13 cellular contexts compared by ENCODE assay signal in the genomic region with DNA sequence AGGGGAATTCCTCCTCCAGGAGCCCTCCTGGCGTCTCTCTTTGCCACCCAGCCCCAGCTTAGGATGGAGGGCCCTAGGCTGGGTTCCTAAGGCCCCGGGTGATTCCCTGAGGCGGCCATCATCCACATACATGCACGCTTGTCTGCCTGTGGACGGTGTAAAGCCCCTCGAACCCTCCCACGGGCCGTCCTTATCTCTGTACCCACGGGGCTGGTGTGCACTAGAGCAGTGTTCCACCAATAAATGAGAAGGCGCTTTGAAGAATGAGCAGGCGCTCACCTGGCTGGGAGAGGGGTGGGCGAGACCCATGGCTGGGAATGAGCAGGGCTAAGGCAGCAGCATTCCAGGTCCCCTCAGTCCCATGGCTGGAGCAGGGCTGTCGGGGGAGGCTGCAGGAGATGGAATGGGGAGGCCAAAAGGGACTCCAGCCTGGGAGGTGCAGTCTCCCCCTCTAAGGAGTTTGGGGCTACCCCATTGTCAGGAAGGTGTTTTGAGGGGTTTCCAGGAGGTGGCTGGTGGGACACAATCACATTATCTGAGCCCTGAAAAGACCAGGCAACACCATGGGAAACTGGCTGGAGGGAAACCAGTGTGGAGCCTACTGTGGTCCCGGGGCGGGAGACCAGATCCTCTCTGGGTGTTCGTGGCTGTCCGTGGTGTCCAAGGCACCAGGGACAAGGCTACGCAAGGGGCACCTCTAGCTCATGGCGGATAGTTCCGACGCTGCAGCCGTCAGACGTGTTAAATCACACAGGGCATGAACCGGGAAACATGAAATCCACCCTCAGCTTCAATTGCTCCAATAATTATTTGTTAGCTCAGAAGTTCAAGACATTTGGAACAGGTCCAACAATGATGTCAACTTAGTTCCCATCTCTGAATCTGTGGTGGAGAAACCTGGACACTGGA.
DNase-seq lines count a peak whose midpoint lies in the region; ATAC-seq and TF ChIP-seq lines count a peak whose summit lies in the region.
"Had no signal": no experiment of that assay in that cellular context is flagged by ENCODE, and none has a peak within 500 bp of the region (broad histone marks: within the 10 kb centered on the region; RNA-seq: fewer than 3 reads in every experiment).

No MANE protein-coding gene starts in this region.

- H3K9me3 ChIP-seq in tibial artery, result no peaks in the 10 kb centered on the region

- no peaks in the 10 kb centered on the region for H3K36me3 ChIP-seq in tibial artery

- H3K27me3 ChIP-seq in tibial artery, result no peaks in the 10 kb centered on the region

- peaks cover 0 to 6% (median 0%) of the 10 kb centered on the region in 4 donors for H3K4me1 ChIP-seq in tibial artery

- DNase-seq in DMS79 treated with DMSO at 0.1 percent for 48 hours (lab: John Stamatoyannopoulos, UW) (peak; percentile 2), DMS79 (lab: John Stamatoyannopoulos, UW) (no peak), NCI-H748 treated with DMSO at 0.1 percent for 48 hours (lab: John Stamatoyannopoulos, UW) (peak; percentile 1), glomerular visceral epithelial cell (ENCODE audit: extremely low spot score) (peak; percentile 53), renal cortical epithelial cell (ENCODE audit: low read depth) (peak; percentile 44), RKO (ENCODE audit: low spot score) (no peak), tibial artery (no peak)
- DNase-seq: activated T-cell treated with anti-CD3 and anti-CD28 coated beads, Interleukin-2, amount 50 U/mL, for 1 hour; GOT3; stimulated activated naive CD8-positive, alpha-beta T cell treated with anti-CD3 and anti-CD28 coated beads, Interleukin-15, amount 100 ng/mL, for 72 hours; T-helper 9 cell had no signal

- TF ChIP-seq CTCF in tibial artery (IDR thresholded peaks at IDR 0.05), result no peak

- ATAC-seq in GM21526 (IDR thresholded peaks at IDR 0.05; ENCODE audit: low FRiP score, unreplicated experiment), result no peak

- intact Hi-C loops in tibial artery (cut with DNase I; ENCODE audit: low total_unique reads), result no loop called here

- no peak overlapping the region for H3K4me3 ChIP-seq in tibial artery

- no peak overlapping the region for H3K27ac ChIP-seq in tibial artery
- H3K27ac ChIP-seq: KMS-11 had no signal

Comparison
In these comparisons a context has a peak if more than half of its experiments do, and no peak if none do; other contexts are left out.
1. DNase-seq: peak in DMS79 treated with DMSO at 0.1 percent for 48 hours (single experiment), NCI-H748 treated with DMSO at 0.1 percent for 48 hours (single experiment), glomerular visceral epithelial cell (single experiment) and renal cortical epithelial cell (single experiment); none in DMS79 (single experiment), RKO (single experiment) and tibial artery (0 of 2).